22 cellular contexts compared by ENCODE assay signal in the genomic region with DNA sequence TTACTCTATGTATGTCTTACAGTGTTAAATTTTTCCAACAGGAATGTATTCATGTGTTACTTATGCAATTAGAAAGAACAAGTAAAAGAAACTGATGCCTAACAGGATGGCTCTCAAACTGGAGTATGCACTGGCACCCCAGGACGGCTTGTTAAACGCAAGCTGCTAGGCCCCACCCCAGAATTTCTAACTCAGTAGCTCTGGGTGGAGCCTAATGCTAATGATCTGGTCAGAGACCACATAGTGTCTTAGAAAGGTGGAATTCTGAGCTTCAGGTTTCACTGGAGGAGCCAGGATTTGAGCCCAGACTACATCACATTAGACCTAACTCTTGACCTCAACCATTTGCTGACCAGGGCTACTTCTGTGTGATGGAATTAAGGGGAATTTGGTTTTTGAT. TPM values are rescaled to one million over a fixed set of nuclear protein-coding genes. Genes with fewer than 3 reads are reported as not detected.
DNase-seq lines count a peak whose midpoint lies in the region; ATAC-seq lines count a peak whose summit lies in the region.
"Had no signal": no experiment of that assay in that cellular context is flagged by ENCODE, and none has a peak within 500 bp of the region (broad histone marks: within the 10 kb centered on the region; RNA-seq: fewer than 3 reads in every experiment).

No MANE protein-coding gene starts in this region.

- H3K9ac ChIP-seq in NT2/D1 (ENCODE audit: insufficient read length, low read depth) (no peak overlapping the region), mesendoderm (ENCODE audit: low read length) (no peak overlapping the region)
- H3K9ac ChIP-seq: BLaER1 had no signal

- no peak overlapping the region for H2BK15ac ChIP-seq in mesendoderm (replicated peaks; ENCODE audit: low read depth)

- WGBS in mesendoderm (ENCODE audit: extremely low coverage, insufficient coverage, low lambda C conversion rate), result no CpG with 5 or more reads among the region's 2 CpGs

- H3K79me1 ChIP-seq in mesendoderm (ENCODE audit: low read length), result no peaks in the 10 kb centered on the region

- H2AK5ac ChIP-seq in mesendoderm (ENCODE audit: low read length), result no peak overlapping the region

- H3K36me3 Mint-ChIP-seq in activated CD4-positive, alpha-beta memory T cell treated with anti-CD3 and anti-CD28 coated beads, Interleukin-2, amount 10 ng/mL, durations not matched to agents 7 days and 5 days (ENCODE audit: low read depth), result no peaks in the 10 kb centered on the region
- H3K36me3 Mint-ChIP-seq: CD4-positive, CD25-positive, alpha-beta regulatory T cell; CD8-positive, alpha-beta T cell had no signal

- H3K36me3 ChIP-seq in NT2/D1 (ENCODE audit: insufficient read depth, insufficient read length, low read length), result no peaks in the 10 kb centered on the region
- no peaks in the 10 kb centered on the region for H3K36me3 ChIP-seq in mesendoderm (ENCODE audit: control insufficient read depth, insufficient read depth, low read length)
- H3K36me3 ChIP-seq: BLaER1, HAP-1 had no signal

- no peak overlapping the region for H3K4me3 Mint-ChIP-seq in activated CD4-positive, alpha-beta memory T cell treated with anti-CD3 and anti-CD28 coated beads, Interleukin-2, amount 10 ng/mL, durations not matched to agents 7 days and 5 days
- H3K4me3 Mint-ChIP-seq: B cell; CD4-positive, CD25-positive, alpha-beta regulatory T cell; CD8-positive, alpha-beta T cell; HFFc6 had no signal

- no peak overlapping the region for H3K27ac Mint-ChIP-seq in activated CD4-positive, alpha-beta memory T cell treated with anti-CD3 and anti-CD28 coated beads, Interleukin-2, amount 10 ng/mL, durations not matched to agents 7 days and 5 days
- H3K27ac Mint-ChIP-seq: B cell; CD4-positive, CD25-positive, alpha-beta regulatory T cell; CD8-positive, alpha-beta T cell; HFFc6 had no signal

- DNase-seq in NT2/D1 (ENCODE audit: low read depth, low spot score) (peak; percentile 16), astrocyte of the hippocampus (ENCODE audit: low read depth, low spot score) (peak; percentile 42), iPS-NIHi11 (ENCODE audit: low spot score) (peak; percentile 31), mesendoderm (peak; percentile 11), middle frontal gyrus (ENCODE audit: extremely low spot score, low spot score) (no peak)
- no peak for DNase-seq in activated CD4-positive, alpha-beta memory T cell treated with anti-CD3 and anti-CD28 coated beads, Interleukin-2, amount 10 ng/mL, durations not matched to agents 7 days and 5 days
- DNase-seq: Caco-2; CD4-positive, CD25-positive, alpha-beta regulatory T cell; CD8-positive, alpha-beta T cell; DMS 273 treated with DMSO at 0.1 percent for 48 hours; DMS79; EL; GDM1; GOT3; HFFc6 had no signal

- H3K79me2 ChIP-seq in mesendoderm (ENCODE audit: control insufficient read depth, insufficient read depth, low read length), result no peaks in the 10 kb centered on the region

- no peak overlapping the region for H3K4me2 ChIP-seq in mesendoderm (ENCODE audit: low read length)
- H3K4me2 ChIP-seq: BLaER1 had no signal

- no peak for ATAC-seq in GM21367 (IDR thresholded peaks at IDR 0.05; ENCODE audit: unreplicated experiment)
- ATAC-seq in HG02588 (IDR thresholded peaks at IDR 0.05; ENCODE audit: unreplicated experiment), result no peak
- ATAC-seq: CD8-positive, alpha-beta T cell; GM12878 had no signal

- CTCF ChIA-PET in activated CD4-positive, alpha-beta memory T cell treated with anti-CD3 and anti-CD28 coated beads, Interleukin-2, amount 10 ng/mL, durations not matched to agents 7 days and 5 days (lab: Charles Lee), result no interaction called here

- no peak overlapping the region for H4K5ac ChIP-seq in mesendoderm (ENCODE audit: low read length)

- H3K27me3 ChIP-seq in NT2/D1 (ENCODE audit: insufficient read depth, insufficient read length) (no peaks in the 10 kb centered on the region), mesendoderm (ENCODE audit: insufficient read depth, low read length, poor library complexity) (no peaks in the 10 kb centered on the region)
- H3K27me3 ChIP-seq: BLaER1 had no signal

- H3K9me3 Mint-ChIP-seq in activated CD4-positive, alpha-beta memory T cell treated with anti-CD3 and anti-CD28 coated beads, Interleukin-2, amount 10 ng/mL, durations not matched to agents 7 days and 5 days, result no peaks in the 10 kb centered on the region
- H3K9me3 Mint-ChIP-seq: CD8-positive, alpha-beta T cell; HFFc6 had no signal

- H2BK5ac ChIP-seq in mesendoderm (ENCODE audit: low read length), result no peak overlapping the region

- H3K27me3 Mint-ChIP-seq in activated CD4-positive, alpha-beta memory T cell treated with anti-CD3 and anti-CD28 coated beads, Interleukin-2, amount 10 ng/mL, durations not matched to agents 7 days and 5 days, result peaks cover 9% of the 10 kb centered on the region
- H3K27me3 Mint-ChIP-seq: B cell had no signal

- H4K8ac ChIP-seq in mesendoderm (ENCODE audit: low read depth, low read length), result no peak overlapping the region

- H3K9me3 ChIP-seq in NT2/D1 (ENCODE audit: insufficient read depth, low read length), result no peaks in the 10 kb centered on the region
- H3K9me3 ChIP-seq: BLaER1, Caco-2, HAP-1 had no signal

- H3K56ac ChIP-seq in mesendoderm (ENCODE audit: low read length), result no peak overlapping the region

- H3K27ac ChIP-seq in mesendoderm (ENCODE audit: low read depth, low read length), result no peak overlapping the region
- H3K27ac ChIP-seq: BLaER1, C4-2B had no signal

- POLR2A ChIA-PET in activated CD4-positive, alpha-beta memory T cell treated with anti-CD3 and anti-CD28 coated beads, Interleukin-2, amount 10 ng/mL, durations not matched to agents 7 days and 5 days (lab: Charles Lee), result no interaction called here

- no peaks in the 10 kb centered on the region for H3K4me1 Mint-ChIP-seq in activated CD4-positive, alpha-beta memory T cell treated with anti-CD3 and anti-CD28 coated beads, Interleukin-2, amount 10 ng/mL, durations not matched to agents 7 days and 5 days
- H3K4me1 Mint-ChIP-seq: B cell; CD4-positive, CD25-positive, alpha-beta regulatory T cell had no signal

- H3K4me1 ChIP-seq in NT2/D1 (ENCODE audit: insufficient read depth, insufficient read length) (no peaks in the 10 kb centered on the region), mesendoderm (ENCODE audit: control insufficient read depth, low read depth, low read length) (no peaks in the 10 kb centered on the region)
- H3K4me1 ChIP-seq: BLaER1, HAP-1 had no signal

- H3K18ac ChIP-seq in mesendoderm (ENCODE audit: low read length), result no peak overlapping the region

- no peak overlapping the region for H2BK120ac ChIP-seq in mesendoderm (ENCODE audit: low read depth, low read length)

- no peak overlapping the region for H3K4ac ChIP-seq in mesendoderm (ENCODE audit: low read depth, low read length)

- H3K4me3 ChIP-seq in NT2/D1 (ENCODE audit: insufficient read length, low read depth) (no peak overlapping the region), mesendoderm (ENCODE audit: low read length) (no peak overlapping the region)
- H3K4me3 ChIP-seq: BLaER1, GM12878, HAP-1 had no signal

- H3K23ac ChIP-seq in mesendoderm (ENCODE audit: low read length), result no peak overlapping the region

RNA-seq across cellular contexts. Expression of gene SHC3, which starts 34.4 kb away (rescaled TPM):
- 1.7 TPM for polyA plus RNA-seq in mesendoderm (2013, experiment 1 of 2)
- 1.9 TPM for polyA plus RNA-seq in mesendoderm (2013, experiment 2 of 2)
- total RNA-seq in activated CD4-positive, alpha-beta memory T cell treated with anti-CD3 and anti-CD28 coated beads, Interleukin-2, amount 10 ng/mL, durations not matched to agents 7 days and 5 days, result not detected
- total RNA-seq: B cell; CD4-positive, CD25-positive, alpha-beta regulatory T cell; CD8-positive, alpha-beta T cell had no signal
- polyA plus RNA-seq: CD4-positive, CD25-positive, alpha-beta regulatory T cell had no signal

Comparison
In these comparisons a context has a peak if more than half of its experiments do, and no peak if none do; other contexts are left out.
1. DNase-seq: peak in NT2/D1 (single experiment), astrocyte of the hippocampus (single experiment), iPS-NIHi11 (single experiment) and mesendoderm (single experiment); none in middle frontal gyrus (single experiment) and activated CD4-positive, alpha-beta memory T cell treated with anti-CD3 and anti-CD28 coated beads, Interleukin-2, amount 10 ng/mL, durations not matched to agents 7 days and 5 days (single experiment).